In genomic region chr17:69227536-69227935, GRCh38 we compare ENCODE assay signal across 18 cellular contexts. TPM values are rescaled to one million over a fixed set of nuclear protein-coding genes. Genes with fewer than 3 reads are reported as not detected.
A peak's percentile ranks its signal among the peaks of the same experiment; 100 is the strongest.
DNase-seq lines count a peak whose midpoint lies in the region; ATAC-seq and TF ChIP-seq lines count a peak whose summit lies in the region.
"Had no signal": no experiment of that assay in that cellular context is flagged by ENCODE, and none has a peak within 500 bp of the region (broad histone marks: within the 10 kb centered on the region; RNA-seq: fewer than 3 reads in every experiment).

No MANE protein-coding gene starts in this region.

- H3K36me3 ChIP-seq in psoas muscle (ENCODE audit: insufficient read depth in 1 of 2, low read depth in 1 of 2) (peaks cover 0 to 29% of the 10 kb centered on the region in 2 donors), GM23338 (ENCODE audit: insufficient read depth) (no peaks in the 10 kb centered on the region)
- H3K36me3 ChIP-seq: neutrophil had no signal

- H3K27ac Mint-ChIP-seq in CD14-positive monocyte (peak overlapping the region in 4 of 7 donors; percentile 28 to 80 (median 62)), GM23338 (no peak overlapping the region)
- H3K27ac Mint-ChIP-seq: activated CD8-positive, alpha-beta T cell treated with anti-CD3 and anti-CD28 coated beads for 36 hours; activated naive CD8-positive, alpha-beta T cell treated with anti-CD3 and anti-CD28 coated beads for 36 hours; WTC11 had no signal

- H2AFZ ChIP-seq in GM23338, result no peak overlapping the region

- WGBS in psoas muscle, 3 donors, result 74 to 86% (median 80%) methylated on average over 2 of the region's 2 CpGs

- peak overlapping the region; percentile 9 for H3K4me3 ChIP-seq in coronary artery
- peak overlapping the region; percentile 47 for H3K4me3 ChIP-seq in psoas muscle
- no peak overlapping the region for H3K4me3 ChIP-seq in GM23338
- H3K4me3 ChIP-seq: dorsolateral prefrontal cortex had no signal

- no peak overlapping the region for H3K27ac ChIP-seq in coronary artery
- no peak overlapping the region for H3K27ac ChIP-seq in psoas muscle
- no peak overlapping the region for H3K27ac ChIP-seq in GM23338 (ENCODE audit: low read depth)
- H3K27ac ChIP-seq: dorsolateral prefrontal cortex, neutrophil had no signal

- H3K4me2 ChIP-seq in GM23338, result no peak overlapping the region

- DNase-seq in CD14-positive monocyte (ENCODE audit: low spot score) (no peak), KG1 (lab: John Stamatoyannopoulos, UW) (peak; percentile 22), coronary artery (ENCODE audit: low spot score) (no peak), psoas muscle (no peak), HK-2 (ENCODE audit: unreplicated experiment) (no peak), GM23338 (ENCODE audit: low spot score) (no peak), NCI-H1048 (lab: John Stamatoyannopoulos, UW) (no peak)
- DNase-seq: activated CD8-positive, alpha-beta T cell treated with anti-CD3 and anti-CD28 coated beads for 36 hours; activated naive CD8-positive, alpha-beta T cell treated with anti-CD3 and anti-CD28 coated beads for 36 hours; activated T-cell treated with anti-CD3 and anti-CD28 coated beads, Interleukin-2, amount 50 U/mL, for 4 hours; dorsolateral prefrontal cortex; GOT3; midbrain; NCI-H82; stimulated activated CD4-positive, alpha-beta T cell treated with anti-CD3 and anti-CD28 coated beads, Interleukin-1b, Interleukin-23, amount 100 ng/mL, for 48 hours had no signal

- H3K27me3 ChIP-seq in psoas muscle (ENCODE audit: insufficient read depth in 3 of 3, low read length in 2 of 3), result no peaks in the 10 kb centered on the region
- H3K27me3 ChIP-seq in GM23338 (ENCODE audit: insufficient read depth), result no peaks in the 10 kb centered on the region
- H3K27me3 ChIP-seq: dorsolateral prefrontal cortex, neutrophil had no signal

- H3K9me2 ChIP-seq in GM23338 (ENCODE audit: insufficient read depth), result no peaks in the 10 kb centered on the region

- TF ChIP-seq CTCF in CD14-positive monocyte (IDR thresholded peaks at IDR 0.05) (no peak), coronary artery (IDR thresholded peaks at IDR 0.05) (no peak), psoas muscle (IDR thresholded peaks at IDR 0.05) (no peak), GM23338 (conservative IDR thresholded peaks at IDR 0.05; ENCODE audit: low read depth in 2 of 2) (no peak)

- H3K27me3 Mint-ChIP-seq in CD14-positive monocyte (ENCODE audit: low read depth in 3 of 3) (no peaks in the 10 kb centered on the region), GM23338 (ENCODE audit: insufficient read depth, low read depth, poor library complexity) (peaks cover 2% of the 10 kb centered on the region)
- H3K27me3 Mint-ChIP-seq: activated CD8-positive, alpha-beta T cell treated with anti-CD3 and anti-CD28 coated beads for 36 hours; activated naive CD8-positive, alpha-beta T cell treated with anti-CD3 and anti-CD28 coated beads for 36 hours had no signal

- no peaks in the 10 kb centered on the region for H3K79me2 ChIP-seq in GM23338 (replicated peaks; ENCODE audit: insufficient read depth)

- peaks cover 13% of the 10 kb centered on the region for H3K4me1 Mint-ChIP-seq in CD14-positive monocyte
- H3K4me1 Mint-ChIP-seq in GM23338, result no peaks in the 10 kb centered on the region
- H3K4me1 Mint-ChIP-seq: WTC11 had no signal

- intact Hi-C loops in CD14-positive monocyte (cut with micrococcal nuclease) (no loop called here), psoas muscle (cut with DNase I) (no loop called here)

- H3K36me3 Mint-ChIP-seq in CD14-positive monocyte, result no peaks in the 10 kb centered on the region
- H3K36me3 Mint-ChIP-seq in GM23338 (ENCODE audit: low read depth), result no peaks in the 10 kb centered on the region
- H3K36me3 Mint-ChIP-seq: activated naive CD8-positive, alpha-beta T cell treated with anti-CD3 and anti-CD28 coated beads for 36 hours; WTC11 had no signal

- H4K20me1 ChIP-seq in GM23338 (replicated peaks; ENCODE audit: insufficient read depth), result no peaks in the 10 kb centered on the region

- H3K4me1 ChIP-seq in psoas muscle (no peaks in the 10 kb centered on the region), GM23338 (ENCODE audit: insufficient read depth) (no peaks in the 10 kb centered on the region; the same call in 1 of the 2 replicates)

- peaks cover 2 to 16% (median 10%) of the 10 kb centered on the region in 7 donors for H3K9me3 Mint-ChIP-seq in CD14-positive monocyte
- H3K9me3 Mint-ChIP-seq in GM23338, result no peaks in the 10 kb centered on the region

- ATAC-seq in psoas muscle (no peak), HG02981 (IDR thresholded peaks at IDR 0.05; ENCODE audit: unreplicated experiment) (no peak), GM23338 (no peak)
- ATAC-seq: activated CD8-positive, alpha-beta T cell treated with anti-CD3 and anti-CD28 coated beads for 36 hours; activated T-cell treated with anti-CD3 and anti-CD28 coated beads, Interleukin-2, amount 50 U/mL, for 4 hours; WTC11 had no signal

- peaks cover 1% of the 10 kb centered on the region for H3K9me3 ChIP-seq in psoas muscle
- H3K9me3 ChIP-seq: neutrophil had no signal

- H3F3A ChIP-seq in GM23338 (replicated peaks; ENCODE audit: low read depth), result no peaks in the 10 kb centered on the region

- H3K4me3 Mint-ChIP-seq in CD14-positive monocyte (peak overlapping the region in 1 of 2 donors; percentile 43), GM23338 (no peak overlapping the region)
- H3K4me3 Mint-ChIP-seq: activated CD8-positive, alpha-beta T cell treated with anti-CD3 and anti-CD28 coated beads for 36 hours; activated naive CD8-positive, alpha-beta T cell treated with anti-CD3 and anti-CD28 coated beads for 36 hours; activated T-cell treated with anti-CD3 and anti-CD28 coated beads, Interleukin-2, amount 50 U/mL, for 4 hours; WTC11 had no signal

TF ChIP-seq in GM23338, 12 proteins besides CTCF, POLR2A, EP300 and RAD21 (continues in another document):
- TF ChIP-seq ZNF331 (CRISPR knock-in tag; IDR thresholded peaks at IDR 0.05; ENCODE audit: low read depth) (no peak), ZNF462 (CRISPR knock-in tag; IDR thresholded peaks at IDR 0.05) (no peak)

RNA-seq across cellular contexts. Expression of gene ABCA10, which starts 1.1 kb away (rescaled TPM):
- under 1 TPM in 1 of 2 donors, not detected in 1; 0.08 TPM for polyA plus RNA-seq in CD14-positive monocyte
- total RNA-seq in psoas muscle, result 1 to 10 TPM; 5.0 to 9.6 (median 5.9) TPM
- 1 to 10 TPM; 1.4 to 4.1 (median 3.1) TPM for polyA plus RNA-seq in psoas muscle
- not detected in 2 replicates for total RNA-seq in GM23338 (2014; rRNA removed; shearing (Covaris generic))
- polyA plus RNA-seq in GM23338 (2016; fragmentation: Nextera tagmentation; extraction: Ambion mirVana), result not detected in 2 replicates
- total RNA-seq: WTC11 had no signal
